In the genomic region with DNA sequence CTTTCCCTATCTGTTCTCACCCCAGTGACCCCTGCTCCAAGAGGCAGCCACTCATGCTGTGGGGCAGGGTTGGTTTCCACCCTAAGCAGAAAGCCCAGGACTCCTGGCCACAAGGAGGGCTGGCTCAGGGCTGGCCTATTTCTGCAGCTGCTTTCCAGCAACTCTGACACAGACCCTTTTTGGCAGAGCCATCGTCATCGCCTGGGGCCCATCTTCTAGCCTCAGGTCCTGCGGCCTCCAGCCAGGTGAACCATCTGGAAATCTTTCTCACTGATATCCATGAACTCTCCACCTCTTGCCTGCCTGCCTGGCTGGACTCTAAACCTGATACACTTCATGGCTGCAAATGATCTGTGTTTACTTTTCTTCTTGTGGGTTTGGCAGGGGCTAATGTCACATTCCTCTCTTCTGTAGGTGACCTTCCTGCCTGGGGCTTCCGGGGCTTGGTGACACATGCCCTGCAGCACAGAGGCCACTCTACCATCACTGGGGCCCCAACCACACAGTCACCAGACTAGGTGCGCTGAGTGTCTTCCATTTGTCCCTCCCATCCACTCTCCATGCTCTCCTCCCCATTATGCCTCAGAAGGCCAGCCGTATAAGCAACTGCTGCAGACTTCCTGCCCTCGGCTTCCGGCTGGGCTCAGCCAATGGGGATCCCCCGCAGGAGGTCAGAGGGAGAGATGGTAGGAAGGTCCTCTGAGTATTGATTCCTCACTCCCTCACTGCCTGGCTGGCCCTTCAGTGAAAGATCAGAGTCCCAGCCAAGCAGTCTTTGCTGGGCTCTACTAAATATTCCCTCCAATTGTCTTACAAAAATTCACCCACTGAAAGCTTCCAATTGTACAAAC, we compare ENCODE assay signal across 1 cellular context.
TF ChIP-seq lines count a peak whose summit lies in the region.

No MANE protein-coding gene starts in this region.

TF ChIP-seq in HepG2, 621 proteins besides CTCF, POLR2A, EP300 and RAD21 (continued from another document and continues in another):
- TF ChIP-seq ONECUT2 (CRISPR knock-in tag; IDR thresholded peaks at IDR 0.05), result peak; percentile 93
- TF ChIP-seq ZFP36 (IDR thresholded peaks at IDR 0.05; ENCODE audit: borderline replicate concordance, low read depth, low read length, partially characterized antibody), result no peak
- peak; percentile 85 for TF ChIP-seq LCORL (IDR thresholded peaks at IDR 0.05)
- TF ChIP-seq LCORL (CRISPR knock-in tag; IDR thresholded peaks at IDR 0.05), result peak; percentile 96; the same call in 1 of the 2 replicates
- no peak for TF ChIP-seq HOXA7 (CRISPR knock-in tag; IDR thresholded peaks at IDR 0.05)
- no peak for TF ChIP-seq MLLT10 (CRISPR knock-in tag; IDR thresholded peaks at IDR 0.05)
- peak; percentile 68 for TF ChIP-seq ZNF563 (CRISPR knock-in tag; IDR thresholded peaks at IDR 0.05)
- TF ChIP-seq NR0B2 (CRISPR knock-in tag; IDR thresholded peaks at IDR 0.05), result no peak
- TF ChIP-seq ZSCAN29 (CRISPR knock-in tag; conservative IDR thresholded peaks at IDR 0.05), result 0 out of 2 replicates have a peak, but pooled peaks have one; percentile 64
- no peak for TF ChIP-seq RBM22 (optimal IDR thresholded peaks at IDR 0.05; ENCODE audit: low read length)
- peak; percentile 54 for TF ChIP-seq ZNF883 (CRISPR knock-in tag; IDR thresholded peaks at IDR 0.05; ENCODE audit: not compliant biosample characterization)
- TF ChIP-seq ZNF501 (CRISPR knock-in tag; IDR thresholded peaks at IDR 0.05), result peak; percentile 94
- TF ChIP-seq GFI1 (CRISPR knock-in tag; IDR thresholded peaks at IDR 0.05; ENCODE audit: borderline replicate concordance), result peak; percentile 90
- no peak for TF ChIP-seq ATM (IDR thresholded peaks at IDR 0.05; ENCODE audit: borderline replicate concordance)
- 0 out of 2 replicates have a peak, but pooled peaks have one; percentile 42 for TF ChIP-seq ZNF737 (CRISPR knock-in tag; IDR thresholded peaks at IDR 0.05; ENCODE audit: borderline replicate concordance)
- TF ChIP-seq SAP130 (CRISPR knock-in tag; IDR thresholded peaks at IDR 0.05; ENCODE audit: low read depth), result peak; percentile 97
- no peak for TF ChIP-seq ZNF616 (CRISPR knock-in tag; IDR thresholded peaks at IDR 0.05; ENCODE audit: low read depth)
- TF ChIP-seq ZNF317 (CRISPR knock-in tag; IDR thresholded peaks at IDR 0.05), result peak; percentile 92; the same call in 1 of the 2 replicates
- no peak for TF ChIP-seq ZNF318 (CRISPR knock-in tag; IDR thresholded peaks at IDR 0.05)
- no peak for TF ChIP-seq SMARCE1 (IDR thresholded peaks at IDR 0.05; ENCODE audit: borderline replicate concordance)
- TF ChIP-seq SP2 (CRISPR knock-in tag; IDR thresholded peaks at IDR 0.05), result peak; percentile 78
- no peak for TF ChIP-seq SIN3B (IDR thresholded peaks at IDR 0.05; ENCODE audit: low read length)
- 0 out of 2 replicates have a peak, but pooled peaks have one; percentile 30 for TF ChIP-seq ZNF713 (CRISPR knock-in tag; IDR thresholded peaks at IDR 0.05)
- no peak for TF ChIP-seq ZNF296 (CRISPR knock-in tag; conservative IDR thresholded peaks at IDR 0.05)
- TF ChIP-seq FLYWCH1 (CRISPR knock-in tag; IDR thresholded peaks at IDR 0.05), result no peak
- peak; percentile 95 for TF ChIP-seq POLR2G (IDR thresholded peaks at IDR 0.05; ENCODE audit: low read depth, low read length)
- TF ChIP-seq KLF15 (CRISPR knock-in tag; IDR thresholded peaks at IDR 0.05; ENCODE audit: borderline replicate concordance), result no peak
- TF ChIP-seq ZNF230 (CRISPR knock-in tag; IDR thresholded peaks at IDR 0.05), result peak; percentile 79; the same call in 1 of the 2 replicates
- no peak for TF ChIP-seq MAZ (IDR thresholded peaks at IDR 0.05; ENCODE audit: borderline replicate concordance, low read depth, low read length)
- no peak; the same call in 1 of the 2 replicates for TF ChIP-seq MAZ (CRISPR knock-in tag; IDR thresholded peaks at IDR 0.05; ENCODE audit: low read depth)
- TF ChIP-seq SMAD9 (CRISPR knock-in tag; IDR thresholded peaks at IDR 0.05), result no peak
- no peak for TF ChIP-seq SOX6 (IDR thresholded peaks at IDR 0.05)
- peak; percentile 91 for TF ChIP-seq SOX6 (CRISPR knock-in tag; IDR thresholded peaks at IDR 0.05)
- TF ChIP-seq FIP1L1 (IDR thresholded peaks at IDR 0.05; ENCODE audit: borderline replicate concordance, insufficient read depth, low read depth, low read length), result no peak
- 0 out of 2 replicates have a peak, but pooled peaks have one; percentile 50 for TF ChIP-seq ZNF468 (CRISPR knock-in tag; IDR thresholded peaks at IDR 0.05)
- TF ChIP-seq TFE3 (CRISPR knock-in tag; IDR thresholded peaks at IDR 0.05), result peak; percentile 88
- peak; percentile 61 for TF ChIP-seq ZNF142 (CRISPR knock-in tag; IDR thresholded peaks at IDR 0.05)
- TF ChIP-seq, protein P1, sequence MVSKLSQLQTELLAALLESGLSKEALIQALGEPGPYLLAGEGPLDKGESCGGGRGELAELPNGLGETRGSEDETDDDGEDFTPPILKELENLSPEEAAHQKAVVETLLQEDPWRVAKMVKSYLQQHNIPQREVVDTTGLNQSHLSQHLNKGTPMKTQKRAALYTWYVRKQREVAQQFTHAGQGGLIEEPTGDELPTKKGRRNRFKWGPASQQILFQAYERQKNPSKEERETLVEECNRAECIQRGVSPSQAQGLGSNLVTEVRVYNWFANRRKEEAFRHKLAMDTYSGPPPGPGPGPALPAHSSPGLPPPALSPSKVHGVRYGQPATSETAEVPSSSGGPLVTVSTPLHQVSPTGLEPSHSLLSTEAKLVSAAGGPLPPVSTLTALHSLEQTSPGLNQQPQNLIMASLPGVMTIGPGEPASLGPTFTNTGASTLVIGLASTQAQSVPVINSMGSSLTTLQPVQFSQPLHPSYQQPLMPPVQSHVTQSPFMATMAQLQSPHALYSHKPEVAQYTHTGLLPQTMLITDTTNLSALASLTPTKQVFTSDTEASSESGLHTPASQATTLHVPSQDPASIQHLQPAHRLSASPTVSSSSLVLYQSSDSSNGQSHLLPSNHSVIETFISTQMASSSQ (IDR thresholded peaks at IDR 0.05; ENCODE audit: low read depth), result peak; percentile 22; the same call in 1 of the 2 replicates
- TF ChIP-seq, protein P1 (CRISPR knock-in tag; IDR thresholded peaks at IDR 0.05; ENCODE audit: borderline replicate concordance), result peak; percentile 69; the same call in 1 of the 2 replicates
